1 cellular context compared by ENCODE assay signal in the genomic region with DNA sequence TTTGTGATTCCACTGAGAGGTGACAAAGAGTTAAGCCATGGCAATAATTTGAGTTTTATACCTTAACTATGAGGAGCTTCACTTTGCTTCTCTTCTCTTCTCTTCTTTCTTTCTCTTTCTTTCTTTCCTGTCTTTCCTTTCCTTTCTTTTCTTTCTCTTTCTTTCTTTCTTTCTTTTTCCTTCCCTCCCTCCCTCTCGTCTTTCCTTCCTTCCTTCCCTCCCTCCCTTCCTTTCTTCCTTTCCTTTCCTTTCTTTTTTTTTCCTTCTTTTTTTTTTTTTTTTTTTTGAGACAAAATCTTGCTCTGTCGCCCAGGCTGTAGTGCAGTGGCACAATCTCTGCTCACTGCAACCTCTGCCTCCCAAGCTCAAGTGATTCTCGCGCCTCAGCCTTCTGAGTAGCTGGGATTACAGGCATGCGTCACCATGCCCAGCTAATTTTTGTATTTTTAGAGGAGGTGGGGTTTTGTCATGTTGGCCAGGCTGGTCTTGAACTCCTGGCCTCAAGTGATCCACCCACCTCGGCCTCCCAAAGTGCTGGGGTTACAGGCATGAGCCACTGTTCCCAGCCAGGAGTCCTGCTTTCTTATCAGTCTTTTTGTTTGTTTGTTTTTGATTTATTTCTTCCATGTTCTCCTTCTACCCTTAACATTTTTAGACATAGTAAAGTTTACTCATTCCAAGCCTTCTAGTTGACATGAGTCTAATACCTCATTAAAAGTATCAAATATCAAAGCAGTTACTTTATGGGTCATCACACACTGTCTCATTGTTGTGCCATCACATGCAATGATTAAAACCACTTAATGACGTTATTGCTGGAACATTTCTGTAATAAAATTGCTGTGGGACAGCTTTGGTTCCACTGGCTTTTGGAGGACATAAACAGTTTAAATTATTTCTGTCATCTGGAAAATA.
A peak's percentile ranks its signal among the peaks of the same experiment; 100 is the strongest.
TF ChIP-seq lines count a peak whose summit lies in the region.

No MANE protein-coding gene starts in this region.

TF ChIP-seq in HEK293, 187 proteins besides CTCF, POLR2A, EP300 and RAD21 (continued from another document):
- TF ChIP-seq, protein P1, sequence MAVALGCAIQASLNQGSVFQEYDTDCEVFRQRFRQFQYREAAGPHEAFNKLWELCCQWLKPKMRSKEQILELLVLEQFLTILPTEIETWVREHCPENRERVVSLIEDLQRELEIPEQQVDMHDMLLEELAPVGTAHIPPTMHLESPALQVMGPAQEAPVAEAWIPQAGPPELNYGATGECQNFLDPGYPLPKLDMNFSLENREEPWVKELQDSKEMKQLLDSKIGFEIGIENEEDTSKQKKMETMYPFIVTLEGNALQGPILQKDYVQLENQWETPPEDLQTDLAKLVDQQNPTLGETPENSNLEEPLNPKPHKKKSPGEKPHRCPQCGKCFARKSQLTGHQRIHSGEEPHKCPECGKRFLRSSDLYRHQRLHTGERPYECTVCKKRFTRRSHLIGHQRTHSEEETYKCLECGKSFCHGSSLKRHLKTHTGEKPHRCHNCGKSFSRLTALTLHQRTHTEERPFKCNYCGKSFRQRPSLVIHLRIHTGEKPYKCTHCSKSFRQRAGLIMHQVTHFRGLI (tag by site-specific recombination; IDR thresholded peaks at IDR 0.05), result peak; percentile 38; the same call in 1 of the 2 replicates
- TF ChIP-seq ZNF658 (tag by site-specific recombination; IDR thresholded peaks at IDR 0.05) (no peak), ZBTB44 (tag by site-specific recombination; IDR thresholded peaks at IDR 0.05) (peak; percentile 69), ZNF184 (tag by site-specific recombination; IDR thresholded peaks at IDR 0.05) (peak; percentile 88), ZNF416 (tag by site-specific recombination; IDR thresholded peaks at IDR 0.05) (no peak), BCL11B (tag by site-specific recombination; IDR thresholded peaks at IDR 0.05; ENCODE audit: low read depth) (peak; percentile 21; the same call in 1 of the 2 replicates), ZNF677 (tag by site-specific recombination; IDR thresholded peaks at IDR 0.05) (no peak), ZXDB (tag by site-specific recombination; IDR thresholded peaks at IDR 0.05) (peak; percentile 76), SALL2 (tag by site-specific recombination; IDR thresholded peaks at IDR 0.05; ENCODE audit: borderline replicate concordance) (0 out of 2 replicates have a peak, but pooled peaks have one; percentile 56), ZNF112 (tag by site-specific recombination; IDR thresholded peaks at IDR 0.05) (0 out of 2 replicates have a peak, but pooled peaks have one; percentile 40), OSR2 (tag by site-specific recombination; IDR thresholded peaks at IDR 0.05) (peak; percentile 94), BCL11A (tag by site-specific recombination; IDR thresholded peaks at IDR 0.05; ENCODE audit: low read depth) (peak; percentile 94), ZNF701 (tag by site-specific recombination; IDR thresholded peaks at IDR 0.05) (no peak), ZNF24 (tag by site-specific recombination; IDR thresholded peaks at IDR 0.05) (peak; percentile 84), SP7 (tag by site-specific recombination; IDR thresholded peaks at IDR 0.05) (peak; percentile 99), SP2 (tag by site-specific recombination; IDR thresholded peaks at IDR 0.05) (peak; percentile 42), ZNF621 (tag by site-specific recombination; IDR thresholded peaks at IDR 0.05) (peak; percentile 85; the same call in 1 of the 2 replicates), ZNF394 (tag by site-specific recombination; IDR thresholded peaks at IDR 0.05; ENCODE audit: borderline replicate concordance) (peak; percentile 78; the same call in 1 of the 2 replicates), ZNF366 (tag by site-specific recombination; conservative IDR thresholded peaks at IDR 0.05) (peak; percentile 98), WT1 (tag by site-specific recombination; IDR thresholded peaks at IDR 0.05) (peak; percentile 90), ZNF654 (tag by site-specific recombination; IDR thresholded peaks at IDR 0.05; ENCODE audit: low read depth) (peak; percentile 6; the same call in 1 of the 2 replicates), ZNF600 (tag by site-specific recombination; IDR thresholded peaks at IDR 0.05) (0 out of 2 replicates have a peak, but pooled peaks have one; percentile 28), ZNF10 (tag by site-specific recombination; IDR thresholded peaks at IDR 0.05) (peak; percentile 54; the same call in 1 of the 2 replicates), OVOL3 (tag by site-specific recombination; IDR thresholded peaks at IDR 0.05) (peak; percentile 57; the same call in 1 of the 2 replicates), ZNF660 (tag by site-specific recombination; IDR thresholded peaks at IDR 0.05) (0 out of 2 replicates have a peak, but pooled peaks have one; percentile 30), ZNF223 (tag by site-specific recombination; IDR thresholded peaks at IDR 0.05) (no peak), ZNF692 (tag by site-specific recombination; IDR thresholded peaks at IDR 0.05) (peak; percentile 82), ZNF140 (tag by site-specific recombination; IDR thresholded peaks at IDR 0.05) (no peak), ZNF510 (tag by site-specific recombination; IDR thresholded peaks at IDR 0.05; ENCODE audit: insufficient replicate concordance) (no peak), ZNF433 (tag by site-specific recombination; IDR thresholded peaks at IDR 0.05; ENCODE audit: low read depth) (no peak), ZNF266 (tag by site-specific recombination; IDR thresholded peaks at IDR 0.05; ENCODE audit: low read depth) (no peak), FEZF1 (tag by site-specific recombination; IDR thresholded peaks at IDR 0.05) (peak; percentile 91), ZNF768 (tag by site-specific recombination; IDR thresholded peaks at IDR 0.05) (no peak)
- TF ChIP-seq, protein P2, sequence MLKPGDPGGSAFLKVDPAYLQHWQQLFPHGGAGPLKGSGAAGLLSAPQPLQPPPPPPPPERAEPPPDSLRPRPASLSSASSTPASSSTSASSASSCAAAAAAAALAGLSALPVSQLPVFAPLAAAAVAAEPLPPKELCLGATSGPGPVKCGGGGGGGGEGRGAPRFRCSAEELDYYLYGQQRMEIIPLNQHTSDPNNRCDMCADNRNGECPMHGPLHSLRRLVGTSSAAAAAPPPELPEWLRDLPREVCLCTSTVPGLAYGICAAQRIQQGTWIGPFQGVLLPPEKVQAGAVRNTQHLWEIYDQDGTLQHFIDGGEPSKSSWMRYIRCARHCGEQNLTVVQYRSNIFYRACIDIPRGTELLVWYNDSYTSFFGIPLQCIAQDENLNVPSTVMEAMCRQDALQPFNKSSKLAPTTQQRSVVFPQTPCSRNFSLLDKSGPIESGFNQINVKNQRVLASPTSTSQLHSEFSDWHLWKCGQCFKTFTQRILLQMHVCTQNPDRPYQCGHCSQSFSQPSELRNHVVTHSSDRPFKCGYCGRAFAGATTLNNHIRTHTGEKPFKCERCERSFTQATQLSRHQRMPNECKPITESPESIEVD (tag by site-specific recombination; IDR thresholded peaks at IDR 0.05), result peak; percentile 91
- TF ChIP-seq, protein P3, sequence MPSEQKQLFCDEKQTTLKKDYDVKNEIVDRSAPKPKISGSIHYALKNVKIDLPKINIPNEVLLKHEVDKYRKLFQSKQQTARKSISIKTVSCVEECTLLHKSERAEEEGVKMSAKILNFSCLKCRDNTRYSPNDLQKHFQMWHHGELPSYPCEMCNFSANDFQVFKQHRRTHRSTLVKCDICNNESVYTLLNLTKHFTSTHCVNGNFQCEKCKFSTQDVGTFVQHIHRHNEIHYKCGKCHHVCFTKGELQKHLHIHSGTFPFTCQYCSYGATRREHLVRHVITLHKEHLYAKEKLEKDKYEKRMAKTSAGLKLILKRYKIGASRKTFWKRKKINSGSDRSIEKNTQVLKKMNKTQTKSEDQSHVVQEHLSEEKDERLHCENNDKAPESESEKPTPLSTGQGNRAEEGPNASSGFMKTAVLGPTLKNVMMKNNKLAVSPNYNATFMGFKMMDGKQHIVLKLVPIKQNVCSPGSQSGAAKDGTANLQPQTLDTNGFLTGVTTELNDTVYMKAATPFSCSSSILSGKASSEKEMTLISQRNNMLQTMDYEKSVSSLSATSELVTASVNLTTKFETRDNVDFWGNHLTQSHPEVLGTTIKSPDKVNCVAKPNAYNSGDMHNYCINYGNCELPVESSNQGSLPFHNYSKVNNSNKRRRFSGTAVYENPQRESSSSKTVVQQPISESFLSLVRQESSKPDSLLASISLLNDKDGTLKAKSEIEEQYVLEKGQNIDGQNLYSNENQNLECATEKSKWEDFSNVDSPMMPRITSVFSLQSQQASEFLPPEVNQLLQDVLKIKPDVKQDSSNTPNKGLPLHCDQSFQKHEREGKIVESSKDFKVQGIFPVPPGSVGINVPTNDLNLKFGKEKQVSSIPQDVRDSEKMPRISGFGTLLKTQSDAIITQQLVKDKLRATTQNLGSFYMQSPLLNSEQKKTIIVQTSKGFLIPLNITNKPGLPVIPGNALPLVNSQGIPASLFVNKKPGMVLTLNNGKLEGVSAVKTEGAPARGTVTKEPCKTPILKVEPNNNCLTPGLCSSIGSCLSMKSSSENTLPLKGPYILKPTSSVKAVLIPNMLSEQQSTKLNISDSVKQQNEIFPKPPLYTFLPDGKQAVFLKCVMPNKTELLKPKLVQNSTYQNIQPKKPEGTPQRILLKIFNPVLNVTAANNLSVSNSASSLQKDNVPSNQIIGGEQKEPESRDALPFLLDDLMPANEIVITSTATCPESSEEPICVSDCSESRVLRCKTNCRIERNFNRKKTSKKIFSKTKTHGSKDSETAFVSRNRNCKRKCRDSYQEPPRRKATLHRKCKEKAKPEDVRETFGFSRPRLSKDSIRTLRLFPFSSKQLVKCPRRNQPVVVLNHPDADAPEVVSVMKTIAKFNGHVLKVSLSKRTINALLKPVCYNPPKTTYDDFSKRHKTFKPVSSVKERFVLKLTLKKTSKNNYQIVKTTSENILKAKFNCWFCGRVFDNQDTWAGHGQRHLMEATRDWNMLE (tag by site-specific recombination; conservative IDR thresholded peaks at IDR 0.05; ENCODE audit: low read depth), result 0 out of 2 replicates have a peak, but pooled peaks have one; percentile 24
- TF ChIP-seq, protein P4, sequence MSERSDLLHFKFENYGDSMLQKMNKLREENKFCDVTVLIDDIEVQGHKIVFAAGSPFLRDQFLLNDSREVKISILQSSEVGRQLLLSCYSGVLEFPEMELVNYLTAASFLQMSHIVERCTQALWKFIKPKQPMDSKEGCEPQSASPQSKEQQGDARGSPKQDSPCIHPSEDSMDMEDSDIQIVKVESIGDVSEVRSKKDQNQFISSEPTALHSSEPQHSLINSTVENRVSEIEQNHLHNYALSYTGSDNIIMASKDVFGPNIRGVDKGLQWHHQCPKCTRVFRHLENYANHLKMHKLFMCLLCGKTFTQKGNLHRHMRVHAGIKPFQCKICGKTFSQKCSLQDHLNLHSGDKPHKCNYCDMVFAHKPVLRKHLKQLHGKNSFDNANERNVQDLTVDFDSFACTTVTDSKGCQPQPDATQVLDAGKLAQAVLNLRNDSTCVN (tag by site-specific recombination; optimal IDR thresholded peaks at IDR 0.05), result no peak
- TF ChIP-seq, protein P5, sequence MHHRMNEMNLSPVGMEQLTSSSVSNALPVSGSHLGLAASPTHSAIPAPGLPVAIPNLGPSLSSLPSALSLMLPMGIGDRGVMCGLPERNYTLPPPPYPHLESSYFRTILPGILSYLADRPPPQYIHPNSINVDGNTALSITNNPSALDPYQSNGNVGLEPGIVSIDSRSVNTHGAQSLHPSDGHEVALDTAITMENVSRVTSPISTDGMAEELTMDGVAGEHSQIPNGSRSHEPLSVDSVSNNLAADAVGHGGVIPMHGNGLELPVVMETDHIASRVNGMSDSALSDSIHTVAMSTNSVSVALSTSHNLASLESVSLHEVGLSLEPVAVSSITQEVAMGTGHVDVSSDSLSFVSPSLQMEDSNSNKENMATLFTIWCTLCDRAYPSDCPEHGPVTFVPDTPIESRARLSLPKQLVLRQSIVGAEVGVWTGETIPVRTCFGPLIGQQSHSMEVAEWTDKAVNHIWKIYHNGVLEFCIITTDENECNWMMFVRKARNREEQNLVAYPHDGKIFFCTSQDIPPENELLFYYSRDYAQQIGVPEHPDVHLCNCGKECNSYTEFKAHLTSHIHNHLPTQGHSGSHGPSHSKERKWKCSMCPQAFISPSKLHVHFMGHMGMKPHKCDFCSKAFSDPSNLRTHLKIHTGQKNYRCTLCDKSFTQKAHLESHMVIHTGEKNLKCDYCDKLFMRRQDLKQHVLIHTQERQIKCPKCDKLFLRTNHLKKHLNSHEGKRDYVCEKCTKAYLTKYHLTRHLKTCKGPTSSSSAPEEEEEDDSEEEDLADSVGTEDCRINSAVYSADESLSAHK (tag by site-specific recombination; IDR thresholded peaks at IDR 0.05), result peak; percentile 71; the same call in 1 of the 2 replicates
- TF ChIP-seq, protein P6, sequence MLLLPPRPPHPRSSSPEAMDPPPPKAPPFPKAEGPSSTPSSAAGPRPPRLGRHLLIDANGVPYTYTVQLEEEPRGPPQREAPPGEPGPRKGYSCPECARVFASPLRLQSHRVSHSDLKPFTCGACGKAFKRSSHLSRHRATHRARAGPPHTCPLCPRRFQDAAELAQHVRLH (tag by site-specific recombination; IDR thresholded peaks at IDR 0.05), result peak; percentile 77
